Comparison of ENCODE assay signal across 1 cellular context in the genomic region with DNA sequence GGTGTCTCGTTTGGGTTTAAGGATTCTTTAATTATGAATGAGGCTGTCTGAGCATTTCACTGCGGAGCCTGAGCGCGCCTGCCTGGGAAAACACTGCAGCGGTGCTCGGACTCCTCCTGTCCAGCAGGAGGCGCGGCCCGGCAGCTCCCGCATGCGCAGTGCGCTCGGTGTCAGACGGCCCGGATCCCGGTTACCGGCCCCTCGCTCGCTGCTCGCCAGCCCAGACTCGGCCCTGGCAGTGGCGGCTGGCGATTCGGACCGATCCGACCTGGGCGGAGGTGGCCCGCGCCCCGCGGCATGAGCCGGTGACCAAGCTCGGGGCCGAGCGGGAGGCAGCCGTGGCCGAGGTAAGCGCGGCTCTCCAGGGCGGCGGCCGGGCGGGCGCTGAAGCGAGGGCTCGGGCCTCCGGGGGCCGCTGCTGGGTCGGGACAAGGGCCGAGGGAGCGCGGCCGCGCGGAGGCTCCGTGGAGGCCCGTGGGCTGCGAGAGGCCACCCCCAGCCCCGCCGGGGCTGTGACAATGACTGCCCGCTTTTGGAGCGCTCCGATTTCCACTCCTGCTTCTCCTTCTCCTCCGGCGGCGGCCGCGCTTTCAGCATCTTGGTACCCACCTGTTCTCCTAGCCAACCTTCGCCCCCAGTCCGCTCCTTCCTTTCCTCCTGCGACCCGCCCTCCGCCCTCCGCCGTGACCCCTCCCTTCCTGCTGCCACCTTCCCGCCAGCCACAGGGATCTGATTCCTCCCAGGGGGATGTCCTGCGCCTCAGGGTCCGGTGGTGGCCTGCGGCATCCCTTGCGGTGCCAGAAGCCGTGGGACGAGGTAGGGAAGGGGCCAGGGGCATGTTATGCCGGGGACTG.
A peak's percentile ranks its signal among the peaks of the same experiment; 100 is the strongest.
TF ChIP-seq lines count a peak whose summit lies in the region.

Gene EXT2, plus strand, starts transcription at position 173 of the 854 bp plus-strand sequence. CDS start 12,035 bp downstream, outside the sequence.

TF ChIP-seq in HepG2, 621 proteins besides CTCF, POLR2A, EP300 and RAD21 (continued from another document and continues in another):
- TF ChIP-seq, protein P1, sequence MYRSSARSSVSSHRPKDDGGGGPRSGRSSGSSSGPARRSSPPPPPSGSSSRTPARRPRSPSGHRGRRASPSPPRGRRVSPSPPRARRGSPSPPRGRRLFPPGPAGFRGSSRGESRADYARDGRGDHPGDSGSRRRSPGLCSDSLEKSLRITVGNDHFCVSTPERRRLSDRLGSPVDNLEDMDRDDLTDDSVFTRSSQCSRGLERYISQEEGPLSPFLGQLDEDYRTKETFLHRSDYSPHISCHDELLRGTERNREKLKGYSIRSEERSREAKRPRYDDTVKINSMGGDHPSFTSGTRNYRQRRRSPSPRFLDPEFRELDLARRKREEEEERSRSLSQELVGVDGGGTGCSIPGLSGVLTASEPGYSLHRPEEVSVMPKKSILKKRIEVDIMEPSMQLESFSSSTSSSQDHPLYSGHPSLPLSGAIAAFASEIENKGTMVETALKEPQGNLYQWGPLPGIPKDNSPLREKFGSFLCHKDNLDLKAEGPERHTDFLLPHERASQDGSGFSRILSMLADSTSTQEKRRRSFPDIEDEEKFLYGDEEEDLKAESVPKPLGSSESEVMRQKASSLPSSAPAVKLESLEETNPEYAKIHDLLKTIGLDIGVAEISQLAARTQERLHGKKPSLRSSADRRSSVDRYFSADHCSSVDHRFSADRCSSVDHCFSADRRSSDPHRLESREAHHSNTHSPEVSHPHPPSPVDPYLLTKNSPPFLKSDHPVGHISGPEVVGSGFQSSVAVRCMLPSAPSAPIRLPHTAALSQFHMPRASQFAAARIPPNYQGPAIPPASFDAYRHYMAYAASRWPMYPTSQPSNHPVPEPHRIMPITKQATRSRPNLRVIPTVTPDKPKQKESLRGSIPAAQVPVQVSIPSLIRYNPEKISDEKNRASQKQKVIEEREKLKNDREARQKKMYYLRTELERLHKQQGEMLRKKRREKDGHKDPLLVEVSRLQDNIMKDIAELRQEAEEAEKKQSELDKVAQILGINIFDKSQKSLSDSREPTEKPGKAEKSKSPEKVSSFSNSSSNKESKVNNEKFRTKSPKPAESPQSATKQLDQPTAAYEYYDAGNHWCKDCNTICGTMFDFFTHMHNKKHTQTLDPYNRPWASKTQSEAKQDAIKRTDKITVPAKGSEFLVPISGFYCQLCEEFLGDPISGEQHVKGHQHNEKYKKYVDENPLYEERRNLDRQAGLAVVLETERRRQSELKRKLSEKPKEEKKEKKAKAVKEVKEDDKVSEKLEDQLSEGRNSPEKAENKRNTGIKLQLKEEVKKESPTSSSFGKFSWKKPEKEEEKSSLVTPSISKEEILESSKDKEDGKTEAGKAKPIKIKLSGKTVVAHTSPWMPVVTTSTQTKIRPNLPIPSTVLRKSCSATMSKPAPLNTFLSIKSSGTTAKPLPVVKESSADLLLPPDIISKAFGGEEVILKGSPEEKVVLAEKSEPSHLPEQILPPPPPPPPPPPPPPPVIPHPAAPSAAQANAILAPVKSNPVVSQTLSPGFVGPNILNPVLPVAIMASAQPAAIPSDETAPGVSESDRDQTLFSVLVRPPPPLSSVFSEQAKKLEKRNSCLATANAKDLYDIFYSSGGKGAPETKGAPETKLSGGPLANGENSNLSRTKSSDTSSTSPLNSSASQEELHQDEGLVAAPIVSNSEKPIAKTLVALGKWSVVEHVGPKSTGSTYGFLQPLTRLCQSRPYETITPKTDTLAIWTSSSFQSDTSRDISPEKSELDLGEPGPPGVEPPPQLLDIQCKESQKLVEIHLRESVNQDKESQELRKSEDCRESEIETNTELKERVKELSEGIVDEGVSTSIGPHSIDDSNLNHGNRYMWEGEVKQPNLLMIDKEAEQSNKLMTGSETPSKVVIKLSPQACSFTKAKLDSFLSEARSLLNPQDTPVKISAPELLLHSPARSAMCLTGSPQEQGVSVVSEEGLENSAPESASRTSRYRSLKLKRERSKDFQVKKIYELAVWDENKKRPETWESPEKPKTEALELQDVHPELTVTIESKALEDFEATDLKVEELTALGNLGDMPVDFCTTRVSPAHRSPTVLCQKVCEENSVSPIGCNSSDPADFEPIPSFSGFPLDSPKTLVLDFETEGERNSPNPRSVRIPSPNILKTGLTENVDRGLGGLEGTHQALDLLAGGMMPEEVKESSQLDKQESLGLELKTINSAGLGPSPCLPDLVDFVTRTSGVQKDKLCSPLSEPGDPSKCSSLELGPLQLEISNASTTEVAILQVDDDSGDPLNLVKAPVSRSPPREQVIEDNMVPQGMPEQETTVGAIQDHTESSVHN (CRISPR knock-in tag; IDR thresholded peaks at IDR 0.05) = no peak
- TF ChIP-seq ZNF609 (CRISPR knock-in tag; IDR thresholded peaks at IDR 0.05; ENCODE audit: borderline replicate concordance) (no peak), DNMT1 (CRISPR knock-in tag; IDR thresholded peaks at IDR 0.05) (no peak), PHF8 (CRISPR knock-in tag; IDR thresholded peaks at IDR 0.05) (peak; percentile 92), FOXP4 (CRISPR knock-in tag; IDR thresholded peaks at IDR 0.05) (no peak), ZNF639 (CRISPR knock-in tag; conservative IDR thresholded peaks at IDR 0.05) (no peak), ASH2L (IDR thresholded peaks at IDR 0.05; ENCODE audit: insufficient read length, low read depth, low read length) (peak; percentile 65), GLMP (CRISPR knock-in tag; IDR thresholded peaks at IDR 0.05; ENCODE audit: borderline replicate concordance) (no peak), MYPOP (CRISPR knock-in tag; IDR thresholded peaks at IDR 0.05) (no peak), ZEB1 (IDR thresholded peaks at IDR 0.05; ENCODE audit: insufficient replicate concordance, low read depth) (no peak)
- TF ChIP-seq, protein P2, sequence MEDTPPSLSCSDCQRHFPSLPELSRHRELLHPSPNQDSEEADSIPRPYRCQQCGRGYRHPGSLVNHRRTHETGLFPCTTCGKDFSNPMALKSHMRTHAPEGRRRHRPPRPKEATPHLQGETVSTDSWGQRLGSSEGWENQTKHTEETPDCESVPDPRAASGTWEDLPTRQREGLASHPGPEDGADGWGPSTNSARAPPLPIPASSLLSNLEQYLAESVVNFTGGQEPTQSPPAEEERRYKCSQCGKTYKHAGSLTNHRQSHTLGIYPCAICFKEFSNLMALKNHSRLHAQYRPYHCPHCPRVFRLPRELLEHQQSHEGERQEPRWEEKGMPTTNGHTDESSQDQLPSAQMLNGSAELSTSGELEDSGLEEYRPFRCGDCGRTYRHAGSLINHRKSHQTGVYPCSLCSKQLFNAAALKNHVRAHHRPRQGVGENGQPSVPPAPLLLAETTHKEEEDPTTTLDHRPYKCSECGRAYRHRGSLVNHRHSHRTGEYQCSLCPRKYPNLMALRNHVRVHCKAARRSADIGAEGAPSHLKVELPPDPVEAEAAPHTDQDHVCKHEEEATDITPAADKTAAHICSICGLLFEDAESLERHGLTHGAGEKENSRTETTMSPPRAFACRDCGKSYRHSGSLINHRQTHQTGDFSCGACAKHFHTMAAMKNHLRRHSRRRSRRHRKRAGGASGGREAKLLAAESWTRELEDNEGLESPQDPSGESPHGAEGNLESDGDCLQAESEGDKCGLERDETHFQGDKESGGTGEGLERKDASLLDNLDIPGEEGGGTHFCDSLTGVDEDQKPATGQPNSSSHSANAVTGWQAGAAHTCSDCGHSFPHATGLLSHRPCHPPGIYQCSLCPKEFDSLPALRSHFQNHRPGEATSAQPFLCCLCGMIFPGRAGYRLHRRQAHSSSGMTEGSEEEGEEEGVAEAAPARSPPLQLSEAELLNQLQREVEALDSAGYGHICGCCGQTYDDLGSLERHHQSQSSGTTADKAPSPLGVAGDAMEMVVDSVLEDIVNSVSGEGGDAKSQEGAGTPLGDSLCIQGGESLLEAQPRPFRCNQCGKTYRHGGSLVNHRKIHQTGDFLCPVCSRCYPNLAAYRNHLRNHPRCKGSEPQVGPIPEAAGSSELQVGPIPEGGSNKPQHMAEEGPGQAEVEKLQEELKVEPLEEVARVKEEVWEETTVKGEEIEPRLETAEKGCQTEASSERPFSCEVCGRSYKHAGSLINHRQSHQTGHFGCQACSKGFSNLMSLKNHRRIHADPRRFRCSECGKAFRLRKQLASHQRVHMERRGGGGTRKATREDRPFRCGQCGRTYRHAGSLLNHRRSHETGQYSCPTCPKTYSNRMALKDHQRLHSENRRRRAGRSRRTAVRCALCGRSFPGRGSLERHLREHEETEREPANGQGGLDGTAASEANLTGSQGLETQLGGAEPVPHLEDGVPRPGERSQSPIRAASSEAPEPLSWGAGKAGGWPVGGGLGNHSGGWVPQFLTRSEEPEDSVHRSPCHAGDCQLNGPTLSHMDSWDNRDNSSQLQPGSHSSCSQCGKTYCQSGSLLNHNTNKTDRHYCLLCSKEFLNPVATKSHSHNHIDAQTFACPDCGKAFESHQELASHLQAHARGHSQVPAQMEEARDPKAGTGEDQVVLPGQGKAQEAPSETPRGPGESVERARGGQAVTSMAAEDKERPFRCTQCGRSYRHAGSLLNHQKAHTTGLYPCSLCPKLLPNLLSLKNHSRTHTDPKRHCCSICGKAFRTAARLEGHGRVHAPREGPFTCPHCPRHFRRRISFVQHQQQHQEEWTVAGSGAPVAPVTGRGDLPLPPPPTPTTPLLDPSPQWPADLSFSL (CRISPR knock-in tag; IDR thresholded peaks at IDR 0.05) = no peak
- TF ChIP-seq, protein P3, sequence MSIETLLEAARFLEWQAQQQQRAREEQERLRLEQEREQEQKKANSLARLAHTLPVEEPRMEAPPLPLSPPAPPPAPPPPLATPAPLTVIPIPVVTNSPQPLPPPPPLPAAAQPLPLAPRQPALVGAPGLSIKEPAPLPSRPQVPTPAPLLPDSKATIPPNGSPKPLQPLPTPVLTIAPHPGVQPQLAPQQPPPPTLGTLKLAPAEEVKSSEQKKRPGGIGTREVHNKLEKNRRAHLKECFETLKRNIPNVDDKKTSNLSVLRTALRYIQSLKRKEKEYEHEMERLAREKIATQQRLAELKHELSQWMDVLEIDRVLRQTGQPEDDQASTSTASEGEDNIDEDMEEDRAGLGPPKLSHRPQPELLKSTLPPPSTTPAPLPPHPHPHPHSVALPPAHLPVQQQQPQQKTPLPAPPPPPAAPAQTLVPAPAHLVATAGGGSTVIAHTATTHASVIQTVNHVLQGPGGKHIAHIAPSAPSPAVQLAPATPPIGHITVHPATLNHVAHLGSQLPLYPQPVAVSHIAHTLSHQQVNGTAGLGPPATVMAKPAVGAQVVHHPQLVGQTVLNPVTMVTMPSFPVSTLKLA (IDR thresholded peaks at IDR 0.05) = no peak
